8 cellular contexts compared by ENCODE assay signal in the genomic region with DNA sequence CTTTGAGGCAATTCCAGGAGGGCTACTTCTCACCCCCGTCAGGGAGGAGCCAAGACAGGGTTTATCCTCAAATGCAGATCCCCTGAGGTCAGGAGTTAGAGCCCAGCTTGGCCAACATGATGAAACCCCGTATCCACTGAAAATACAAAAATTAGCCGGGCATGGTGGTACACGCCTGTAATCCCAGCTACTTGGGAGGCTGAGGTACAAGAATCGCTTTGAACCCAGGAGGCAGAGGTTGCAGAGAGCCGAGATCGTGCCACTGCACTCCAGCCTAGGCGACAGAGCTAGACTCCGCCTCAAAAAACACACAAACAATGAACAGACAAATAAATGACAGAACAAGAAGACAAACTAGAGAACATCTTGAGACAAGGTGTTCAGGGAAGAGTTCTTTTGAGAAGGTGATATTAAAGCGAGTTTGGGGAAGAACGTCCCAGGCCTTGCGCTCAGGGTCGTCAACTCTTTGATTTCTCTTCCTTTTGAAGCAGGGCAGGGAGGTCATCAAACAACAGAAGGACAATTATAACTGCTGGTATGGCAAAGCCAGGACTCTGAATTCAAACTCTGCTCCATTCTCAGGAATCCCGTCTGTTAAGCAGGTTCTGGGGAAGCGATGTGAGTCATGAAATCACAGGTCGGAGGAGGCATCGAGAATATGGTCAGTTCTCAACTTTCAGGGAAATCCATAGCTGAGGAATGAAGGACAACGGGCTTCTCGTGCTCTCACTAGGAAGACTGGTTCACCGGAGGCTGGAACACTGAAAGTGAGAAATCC. TPM values are rescaled to one million over a fixed set of nuclear protein-coding genes. Genes with fewer than 3 reads are reported as not detected.
DNase-seq lines count a peak whose midpoint lies in the region; ATAC-seq, FAIRE-seq and TF ChIP-seq lines count a peak whose summit lies in the region.

No MANE protein-coding gene starts in this region.

- TF ChIP-seq RAD21 in GM12878 (IDR thresholded peaks at IDR 0.05; ENCODE audit: insufficient read depth, low read depth, low read length), result no peak

- H3K36me3 ChIP-seq in GM12878 (ENCODE audit: control insufficient read depth in 2 of 2, insufficient read depth in 2 of 2, low read length in 1 of 2) (peaks cover 0 to 2% of the 10 kb centered on the region in 2 experiments; a peak in 1 of 4 replicates), right lobe of liver (no peaks in the 10 kb centered on the region), urinary bladder (ENCODE audit: insufficient read depth) (no peaks in the 10 kb centered on the region)

- 16% methylated on average over 20 of the region's 20 CpGs for WGBS in GM12878 (ENCODE audit: insufficient coverage, insufficient replicate concordance, low lambda C conversion rate, missing lambda C conversion rate)
- 30% methylated on average over 15 of the region's 20 CpGs for WGBS in right lobe of liver (ENCODE audit: insufficient coverage, low coverage, low lambda C conversion rate, missing lambda C conversion rate)
- 42% methylated on average over 20 of the region's 20 CpGs for WGBS in urinary bladder

- TF ChIP-seq EP300 in GM12878 (IDR thresholded peaks at IDR 0.05; ENCODE audit: borderline replicate concordance in 1 of 2, control insufficient read depth in 1 of 2, low read depth in 2 of 2, low read length in 2 of 2), result no peak

- H2AFZ ChIP-seq in GM12878 (ENCODE audit: control insufficient read depth, low read depth, low read length), result peak overlapping the region; percentile 88

- H3K4me1 ChIP-seq in GM12878 (ENCODE audit: control insufficient read depth, insufficient read depth, low read length), result peaks cover 12% of the 10 kb centered on the region
- H3K4me1 ChIP-seq in right lobe of liver, result peaks cover 0 to 33% (median 16%) of the 10 kb centered on the region in 4 donors
- peaks cover 2% of the 10 kb centered on the region for H3K4me1 ChIP-seq in urinary bladder (ENCODE audit: insufficient read depth)

- no peaks in the 10 kb centered on the region for H3K27me3 ChIP-seq in GM12878 (replicated peaks in 1 of 2; ENCODE audit: control insufficient read depth in 2 of 2, insufficient read depth in 2 of 2, low read length in 1 of 2)
- no peaks in the 10 kb centered on the region for H3K27me3 ChIP-seq in right lobe of liver

- CTCF ChIA-PET in GM12878 (lab: Yijun Ruan, JAX), result interaction anchor here (0.8 to 2.8 kb wide), 5 partner anchors 11 to 120 kb away, joined by 3 to 13 read pairs (median 5); a partner anchor contains a TSS

- H3K9me3 ChIP-seq in GM12878 (replicated peaks; ENCODE audit: control insufficient read depth, insufficient read depth, low read length) (no peaks in the 10 kb centered on the region), right lobe of liver (no peaks in the 10 kb centered on the region)

- RAD21 ChIA-PET in GM12878 (lab: Charles Lee; ENCODE audit: unreplicated experiment), result interaction anchor here (0.6 to 1.9 kb wide), 5 partner anchors 18 to 120 kb away, joined by 3 to 9 read pairs (median 4); a partner anchor contains a TSS

- peak overlapping the region; percentile 88 for H3K4me2 ChIP-seq in GM12878 (ENCODE audit: control insufficient read depth, insufficient read depth)

- H4K20me1 ChIP-seq in GM12878 (ENCODE audit: control insufficient read depth, insufficient read depth), result peaks cover 5% of the 10 kb centered on the region

- H3K4me3 ChIP-seq in AG09309 (ENCODE audit: control insufficient read depth, low read depth, low read length) (peak overlapping the region; percentile 88), GM12878 (peak overlapping the region; percentile 87), right lobe of liver (peak overlapping the region; percentile 41 to 94 (median 82)), urinary bladder (ENCODE audit: low read depth, low read length) (peak overlapping the region; percentile 55)

- no peak for TF ChIP-seq POLR2A in GM12878 (IDR thresholded peaks at IDR 0.05; ENCODE audit: low read depth, low read length)
- no peak for TF ChIP-seq POLR2A in right lobe of liver (IDR thresholded peaks at IDR 0.05)

- ATAC-seq in GM12878, result no peak
- ATAC-seq in right lobe of liver, result peak in 1 of 4 donors; percentile 1
- no peak for ATAC-seq in sciatic nerve
- no peak for ATAC-seq in GM21360 (IDR thresholded peaks at IDR 0.05; ENCODE audit: unreplicated experiment)

- H3K27ac ChIP-seq in GM12878 (ENCODE audit: control insufficient read depth, insufficient read depth) (peak overlapping the region; percentile 95), right lobe of liver (peak overlapping the region; percentile 55 to 80 (median 74)), urinary bladder (ENCODE audit: low read depth) (peak overlapping the region; percentile 72)

- intact Hi-C loops in GM12878 (cut with micrococcal nuclease; ENCODE audit: unreplicated experiment), result loop anchor here (2.0 to 10.0 kb wide), 5 partner anchors 110 to 1635 kb away; a partner anchor contains a TSS
- intact Hi-C loops in right lobe of liver (cut with DNase I), result no loop called here
- intact Hi-C loops in sciatic nerve (cut with DNase I), result no loop called here

- SMC1A ChIA-PET in GM12878 (lab: Charles Lee; ENCODE audit: uncharacterized antibody, unreplicated experiment), result interaction anchor here (0.6 to 1.6 kb wide), 4 partner anchors 22 to 970 kb away, joined by 3 read pairs; no protein-coding TSS in a partner anchor

- TF ChIP-seq CTCF in AG09309 (IDR thresholded peaks at IDR 0.05; ENCODE audit: control insufficient read depth, insufficient read depth, low read depth, low read length, missing control alignments), result no peak
- TF ChIP-seq CTCF in GM12878 (IDR thresholded peaks at IDR 0.05 in 2 of 3, conservative IDR thresholded peaks at IDR 0.05 in 1 of 3; ENCODE audit: control insufficient read depth in 2 of 3, extremely low read depth in 1 of 3, insufficient read depth in 1 of 3, low read depth in 3 of 3, low read length in 3 of 3), result no peak
- no peak for TF ChIP-seq CTCF in right lobe of liver (IDR thresholded peaks at IDR 0.05)

- in situ Hi-C loops in GM12878 (cut with MboI), result no loop called here

- no peak for DNase-seq in AG09309 (ENCODE audit: low read depth)
- DNase-seq in HPDE6-E6E7 (ENCODE audit: extremely low spot score), result peak; percentile 71
- DNase-seq in GM12878 (ENCODE audit: low read depth, low spot score), result no peak
- no peak for DNase-seq in right lobe of liver
- no peak for DNase-seq in sciatic nerve (ENCODE audit: low spot score)
- DNase-seq in NK-92 (lab: John Stamatoyannopoulos, UW; ENCODE audit: unreplicated experiment), result no peak

- POLR2A ChIA-PET in GM12878 (lab: Charles Lee), result interaction anchor here (1.0 to 2.9 kb wide), 7 partner anchors 8 to 181 kb away, joined by 3 to 25 read pairs (median 10); a partner anchor contains a TSS

- FAIRE-seq in GM12878 (lab: Jason Lieb, UNC), result peak; percentile 64

- H3K9ac ChIP-seq in GM12878 (ENCODE audit: control insufficient read depth, insufficient read depth, low read length), result peak overlapping the region; percentile 99

- peaks cover 53% of the 10 kb centered on the region for H3K79me2 ChIP-seq in GM12878 (ENCODE audit: control insufficient read depth, insufficient read depth, low read length)

- TSS peak; percentile 92 for BruUV-seq in GM12878 (replicated peaks; lab: Mats Ljungman, UMichigan)

TF ChIP-seq in GM12878, 131 proteins besides CTCF, POLR2A, EP300 and RAD21 (continues in another document):
- TF ChIP-seq, protein P1, sequence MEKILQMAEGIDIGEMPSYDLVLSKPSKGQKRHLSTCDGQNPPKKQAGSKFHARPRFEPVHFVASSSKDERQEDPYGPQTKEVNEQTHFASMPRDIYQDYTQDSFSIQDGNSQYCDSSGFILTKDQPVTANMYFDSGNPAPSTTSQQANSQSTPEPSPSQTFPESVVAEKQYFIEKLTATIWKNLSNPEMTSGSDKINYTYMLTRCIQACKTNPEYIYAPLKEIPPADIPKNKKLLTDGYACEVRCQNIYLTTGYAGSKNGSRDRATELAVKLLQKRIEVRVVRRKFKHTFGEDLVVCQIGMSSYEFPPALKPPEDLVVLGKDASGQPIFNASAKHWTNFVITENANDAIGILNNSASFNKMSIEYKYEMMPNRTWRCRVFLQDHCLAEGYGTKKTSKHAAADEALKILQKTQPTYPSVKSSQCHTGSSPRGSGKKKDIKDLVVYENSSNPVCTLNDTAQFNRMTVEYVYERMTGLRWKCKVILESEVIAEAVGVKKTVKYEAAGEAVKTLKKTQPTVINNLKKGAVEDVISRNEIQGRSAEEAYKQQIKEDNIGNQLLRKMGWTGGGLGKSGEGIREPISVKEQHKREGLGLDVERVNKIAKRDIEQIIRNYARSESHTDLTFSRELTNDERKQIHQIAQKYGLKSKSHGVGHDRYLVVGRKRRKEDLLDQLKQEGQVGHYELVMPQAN (conservative IDR thresholded peaks at IDR 0.05), result 0 out of 2 replicates have a peak, but pooled peaks have one; percentile 80
- TF ChIP-seq FOXM1 (IDR thresholded peaks at IDR 0.05; ENCODE audit: low read depth, low read length), result no peak

RNA-seq across cellular contexts. Expression of a gene that starts 1.4 kb away (rescaled TPM):
- total RNA-seq in GM12878 (2013; cell fraction: nucleolus; rRNA removed), result 51.3 and 66.4 TPM in 2 replicates
- 85.5 and 96.0 TPM in 2 replicates for total RNA-seq in GM12878 (2014; rRNA removed)
- 111 and 123 TPM in 2 replicates for total RNA-seq in GM12878 (2014; rRNA removed; fragmentation: Illumina TruSeq; extraction: Trizol)
- 191 and 192 TPM in 2 replicates for total RNA-seq in GM12878 (2021)
- 45.7 TPM for polyA plus RNA-seq in GM12878 (2011; ENCODE audit: low read depth)
- polyA plus RNA-seq in GM12878 (2011; rRNA removed), result 98.7 and 139 TPM in 2 replicates
- 143 and 235 TPM in 2 replicates for polyA plus RNA-seq in GM12878 (2011; cell fraction: cytosol; rRNA removed)
- 92.8 and 118 TPM in 2 replicates for polyA plus RNA-seq in GM12878 (2011; cell fraction: nucleus; rRNA removed)
- polyA plus RNA-seq in GM12878 (2012), result 116 and 126 TPM in 2 replicates
- 45.6 and 135 TPM in 2 replicates for polyA plus RNA-seq in GM12878 (2014; fragmentation: Illumina TruSeq; extraction: Trizol)
- polyA plus RNA-seq in GM12878 (2014; fragmentation: Nextera tagmentation; extraction: Ambion mirVana), result 1 to 10 TPM; 1.2 to 6.2 TPM
- 246 and 279 TPM in 2 replicates for polyA plus RNA-seq in GM12878 (2014; rRNA removed)
- 100 to 1,000 TPM; 214 to 234 TPM for polyA plus RNA-seq in GM12878 (2016; fragmentation: Nextera tagmentation; extraction: Ambion mirVana)
- 73.4 and 128 TPM in 2 replicates for polyA minus RNA-seq in GM12878 (2011; rRNA and poly(A)+ RNA removed)
- polyA minus RNA-seq in GM12878 (2011; cell fraction: cytosol; rRNA and poly(A)+ RNA removed), result 48.9 and 55.8 TPM in 2 replicates
- 30.9 and 54.8 TPM in 2 replicates for polyA minus RNA-seq in GM12878 (2011; cell fraction: nucleus; rRNA and poly(A)+ RNA removed)
- total RNA-seq in right lobe of liver, result 10 to 100 TPM; 24.8 to 42.1 (median 33.4) TPM
- 53.9 TPM for total RNA-seq in urinary bladder
- 150 TPM for polyA plus RNA-seq in urinary bladder
- 94.6 TPM for total RNA-seq in sciatic nerve
